In genomic region chr7:151821806-151822540, GRCh38 we compare ENCODE assay signal across 23 cellular contexts.
"Had no signal": no experiment of that assay in that cellular context is flagged by ENCODE, and none has a peak within 500 bp of the region (broad histone marks: within the 10 kb centered on the region; RNA-seq: fewer than 3 reads in every experiment).

No MANE protein-coding gene starts in this region.

- H3K9me3 Mint-ChIP-seq: activated B cell treated with CpG ODN at 0.5 μM for 24 hours; activated CD4-positive, alpha-beta memory T cell treated with anti-CD3 and anti-CD28 coated beads for 36 hours; activated naive CD8-positive, alpha-beta T cell treated with anti-CD3 and anti-CD28 coated beads, Interleukin-2, amount 50 U/mL, for 24 hours; activated T-helper 2 cell treated with anti-CD3 and anti-CD28 coated beads, Interferon-gamma antibody, Interleukin-2, Interleukin-4, amounts not matched to agents 10 μg/mL and 5 μg/mL and 100 μg/mL, durations not matched to agents 14 hours and 24 hours and 36 hours; naive thymus-derived CD4-positive, alpha-beta T cell; neural progenitor cell; stimulated activated naive CD8-positive, alpha-beta T cell treated with anti-CD3 and anti-CD28 coated beads, Interleukin-15, Interleukin-2, amounts not matched to agents 100 ng/mL and 50 ng/mL, for 24 hours had no signal

- H3K36me3 ChIP-seq: brain microvascular endothelial cell, esophagus muscularis mucosa, neural progenitor cell, suprapubic skin had no signal

- H3K4me3 Mint-ChIP-seq: activated B cell treated with CpG ODN at 0.5 μM for 24 hours; activated CD4-positive, alpha-beta memory T cell treated with anti-CD3 and anti-CD28 coated beads for 36 hours; activated naive CD8-positive, alpha-beta T cell treated with anti-CD3 and anti-CD28 coated beads, Interleukin-2, amount 50 U/mL, for 24 hours; naive thymus-derived CD4-positive, alpha-beta T cell; neural progenitor cell; stimulated activated naive CD8-positive, alpha-beta T cell treated with anti-CD3 and anti-CD28 coated beads, Interleukin-15, Interleukin-2, amounts not matched to agents 100 ng/mL and 50 ng/mL, for 24 hours had no signal

- H3K4me1 ChIP-seq: neural progenitor cell had no signal

- H3K9me2 ChIP-seq: SK-N-SH had no signal

- H3K27ac Mint-ChIP-seq: activated B cell treated with CpG ODN at 0.5 μM for 24 hours; activated CD4-positive, alpha-beta memory T cell treated with anti-CD3 and anti-CD28 coated beads for 36 hours; activated T-helper 2 cell treated with anti-CD3 and anti-CD28 coated beads, Interferon-gamma antibody, Interleukin-2, Interleukin-4, amounts not matched to agents 10 μg/mL and 5 μg/mL and 100 μg/mL, durations not matched to agents 14 hours and 24 hours and 36 hours; naive thymus-derived CD4-positive, alpha-beta T cell; neural progenitor cell; stimulated activated naive CD8-positive, alpha-beta T cell treated with anti-CD3 and anti-CD28 coated beads, Interleukin-15, Interleukin-2, amounts not matched to agents 100 ng/mL and 50 ng/mL, for 24 hours had no signal

- H3K4me3 ChIP-seq: esophagus muscularis mucosa, neural progenitor cell, suprapubic skin had no signal

- H3K4me2 ChIP-seq: neural progenitor cell, SK-N-SH had no signal

- H3K9me3 ChIP-seq: esophagus muscularis mucosa, SK-N-SH, suprapubic skin had no signal

- H3K27me3 ChIP-seq: neural progenitor cell, suprapubic skin had no signal

- H2AFZ ChIP-seq: neural progenitor cell had no signal

- H3K27ac ChIP-seq: brain microvascular endothelial cell, neural progenitor cell, suprapubic skin had no signal

- H3K27me3 Mint-ChIP-seq: activated B cell treated with CpG ODN at 0.5 μM for 24 hours; activated CD4-positive, alpha-beta memory T cell treated with anti-CD3 and anti-CD28 coated beads for 36 hours; activated naive CD8-positive, alpha-beta T cell treated with anti-CD3 and anti-CD28 coated beads, Interleukin-2, amount 50 U/mL, for 24 hours; naive thymus-derived CD4-positive, alpha-beta T cell; stimulated activated naive CD8-positive, alpha-beta T cell treated with anti-CD3 and anti-CD28 coated beads, Interleukin-15, Interleukin-2, amounts not matched to agents 100 ng/mL and 50 ng/mL, for 24 hours had no signal

- ATAC-seq: left colon; naive thymus-derived CD4-positive, alpha-beta T cell had no signal

- H3K36me3 Mint-ChIP-seq: activated CD4-positive, alpha-beta memory T cell treated with anti-CD3 and anti-CD28 coated beads for 36 hours; neural progenitor cell had no signal

- DNase-seq: activated B cell treated with CpG ODN at 0.5 μM for 24 hours; activated CD4-positive, alpha-beta memory T cell treated with anti-CD3 and anti-CD28 coated beads for 36 hours; activated CD4-positive, alpha-beta T cell treated with anti-CD3 and anti-CD28 coated beads for 4 hours; activated naive CD4-positive, alpha-beta T cell treated with Interleukin-2 at 50 U/mL for 16 hours; activated naive CD8-positive, alpha-beta T cell treated with anti-CD3 and anti-CD28 coated beads, Interleukin-2, amount 50 U/mL, for 24 hours; activated T-cell treated with anti-CD3 and anti-CD28 coated beads, Interleukin-2, amount 50 U/mL, for 1 hour; anterior cingulate cortex; brain microvascular endothelial cell; cortex of kidney; effector CD8-positive, alpha-beta T cell; hippocampal formation; left colon; naive thymus-derived CD4-positive, alpha-beta T cell; SK-N-SH; stimulated activated CD4-positive, alpha-beta T cell treated with anti-CD3 and anti-CD28 coated beads, Interleukin-2, amount 100 ng/mL, for 24 hours; T-helper 1 cell; T-helper 9 cell; trophoblast cell had no signal
